8 cellular contexts compared by ENCODE assay signal in the genomic region with DNA sequence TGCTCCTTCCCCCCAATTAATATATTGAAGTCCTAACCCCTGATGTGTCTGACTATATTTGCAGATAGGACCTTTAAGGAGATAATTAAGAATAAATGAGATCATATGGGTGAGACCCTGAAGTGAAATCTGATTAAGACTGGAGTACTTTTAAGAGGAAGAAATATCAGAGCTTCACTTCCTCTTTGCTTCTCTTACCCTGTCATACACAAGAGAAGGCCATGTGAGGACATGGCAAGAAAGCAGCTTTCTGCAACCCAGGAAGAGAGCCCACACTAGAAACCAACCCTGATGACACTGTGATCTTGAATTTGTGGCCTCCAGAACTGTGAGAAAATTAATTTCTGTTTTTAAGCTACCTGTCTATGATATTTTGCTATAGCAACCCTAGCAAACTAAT. TPM values are rescaled to one million over a fixed set of nuclear protein-coding genes. Genes with fewer than 3 reads are reported as not detected.
DNase-seq lines count a peak whose midpoint lies in the region; ATAC-seq and TF ChIP-seq lines count a peak whose summit lies in the region.

No MANE protein-coding gene starts in this region.

- H4K91ac ChIP-seq in trophoblast cell (ENCODE audit: low read depth, low read length) = no peak overlapping the region

- intact Hi-C loops in CD4-positive, alpha-beta T cell (cut with DNase I, micrococcal nuclease) = no loop called here

- TF ChIP-seq CTCF in CD4-positive, alpha-beta T cell (IDR thresholded peaks at IDR 0.05) = no peak
- no peak for TF ChIP-seq CTCF in WTC11 (IDR thresholded peaks at IDR 0.05)

- no peak overlapping the region for H3K23ac ChIP-seq in trophoblast cell (ENCODE audit: low read length)

- no peak overlapping the region for H3K18ac ChIP-seq in trophoblast cell (ENCODE audit: low read length)

- H3K9me3 ChIP-seq in CD4-positive, alpha-beta T cell (ENCODE audit: control insufficient read depth, low read length) = no peaks in the 10 kb centered on the region
- no peaks in the 10 kb centered on the region for H3K9me3 ChIP-seq in trophoblast cell (ENCODE audit: insufficient read depth, low read depth, low read length)

- no peak overlapping the region for H3K4ac ChIP-seq in trophoblast cell (ENCODE audit: low read depth, low read length)

- POLR2A ChIA-PET in CD4-positive, alpha-beta T cell (lab: Charles Lee) = interaction anchor here (0.6 to 1.5 kb wide), 8 partner anchors 8 to 207 kb away, joined by 3 to 11 read pairs (median 4); a partner anchor contains a TSS
- POLR2A ChIA-PET in WTC11 (lab: Charles Lee) = no interaction called here

- CTCF ChIA-PET in CD4-positive, alpha-beta T cell (lab: Charles Lee) = interaction anchor here (0.5 kb wide), 1 partner anchor 1421 kb away, joined by 3 read pairs; no protein-coding TSS in a partner anchor
- CTCF ChIA-PET in WTC11 (lab: Charles Lee) = interaction anchor here (1.0 kb wide), 1 partner anchor 207 kb away, joined by 3 read pairs; no protein-coding TSS in a partner anchor

- no peaks in the 10 kb centered on the region for H3K27me3 Mint-ChIP-seq in CD4-positive, alpha-beta T cell
- no peaks in the 10 kb centered on the region for H3K27me3 Mint-ChIP-seq in WTC11 (ENCODE audit: low read depth)
- H3K27me3 Mint-ChIP-seq in stimulated activated naive CD8-positive, alpha-beta T cell treated with anti-CD3 and anti-CD28 coated beads, Interleukin-15, amount 100 ng/mL, for 72 hours = no peaks in the 10 kb centered on the region

- peak overlapping the region; percentile 90 for H3K27ac Mint-ChIP-seq in CD4-positive, alpha-beta T cell
- H3K27ac Mint-ChIP-seq in WTC11 = peak overlapping the region; percentile 73; the same call in 1 of the 2 replicates
- peak overlapping the region; percentile 77 to 89 for H3K27ac Mint-ChIP-seq in stimulated activated naive CD8-positive, alpha-beta T cell treated with anti-CD3 and anti-CD28 coated beads, Interleukin-15, amount 100 ng/mL, for 72 hours

- H3K79me1 ChIP-seq in trophoblast cell (ENCODE audit: low read length) = no peaks in the 10 kb centered on the region

- H4K8ac ChIP-seq in trophoblast cell (ENCODE audit: low read depth, low read length) = no peak overlapping the region

- H3K4me3 ChIP-seq in trophoblast cell (ENCODE audit: low read depth, low read length) = no peak overlapping the region

- no peak overlapping the region for H4K12ac ChIP-seq in trophoblast cell (ENCODE audit: low read depth, low read length)

- peak overlapping the region; percentile 48 for H3K4me3 Mint-ChIP-seq in CD4-positive, alpha-beta T cell
- H3K4me3 Mint-ChIP-seq in WTC11 = no peak overlapping the region
- peak overlapping the region; percentile 45 to 51 for H3K4me3 Mint-ChIP-seq in stimulated activated naive CD8-positive, alpha-beta T cell treated with anti-CD3 and anti-CD28 coated beads, Interleukin-15, amount 100 ng/mL, for 72 hours

- no peaks in the 10 kb centered on the region for H3K36me3 Mint-ChIP-seq in CD4-positive, alpha-beta T cell (ENCODE audit: low read depth)
- H3K36me3 Mint-ChIP-seq in WTC11 = no peaks in the 10 kb centered on the region

- H3K27ac ChIP-seq in CD4-positive, alpha-beta T cell (ENCODE audit: low read depth, low read length) = peak overlapping the region; percentile 41
- H3K27ac ChIP-seq in trophoblast cell (ENCODE audit: low read depth, low read length) = no peak overlapping the region

- no peaks in the 10 kb centered on the region for H3K27me3 ChIP-seq in CD4-positive, alpha-beta T cell (ENCODE audit: control insufficient read depth, insufficient read depth, low read length)
- H3K27me3 ChIP-seq in trophoblast cell (ENCODE audit: insufficient read depth, low read length) = no peaks in the 10 kb centered on the region

- no peak overlapping the region for H3K4me2 ChIP-seq in trophoblast cell (ENCODE audit: low read length)

- H2BK120ac ChIP-seq in trophoblast cell (ENCODE audit: insufficient read depth, low read length, poor library complexity) = no peak overlapping the region

- DNase-seq in CD4-positive, alpha-beta T cell = peak in 1 of 10 experiments; percentile 18
- DNase-seq in WTC11 (ENCODE audit: low spot score) (no peak), NCI-H226 (no peak), trophoblast cell (no peak)
- no peak for DNase-seq in stimulated activated naive CD8-positive, alpha-beta T cell treated with anti-CD3 and anti-CD28 coated beads, Interleukin-15, amount 100 ng/mL, for 72 hours
- no peak for DNase-seq in stimulated activated CD8-positive, alpha-beta memory T cell treated with anti-CD3 and anti-CD28 coated beads, Interleukin-4, amount 100 ng/mL, for 48 hours

- H3K79me2 ChIP-seq in trophoblast cell (ENCODE audit: control insufficient read depth, insufficient read depth, low read length, poor library complexity) = peaks cover 3% of the 10 kb centered on the region

- H2BK5ac ChIP-seq in trophoblast cell (ENCODE audit: low read depth, low read length, poor library complexity) = no peak overlapping the region

- peaks cover 55% of the 10 kb centered on the region for H3K4me1 Mint-ChIP-seq in CD4-positive, alpha-beta T cell (ENCODE audit: low read depth)
- H3K4me1 Mint-ChIP-seq in WTC11 = peaks cover 36% of the 10 kb centered on the region
- H3K4me1 Mint-ChIP-seq in stimulated activated naive CD8-positive, alpha-beta T cell treated with anti-CD3 and anti-CD28 coated beads, Interleukin-15, amount 100 ng/mL, for 72 hours = peaks cover 28% of the 10 kb centered on the region

- no peaks in the 10 kb centered on the region for H3K4me1 ChIP-seq in trophoblast cell (ENCODE audit: control insufficient read depth in 1 of 2, insufficient read depth in 2 of 2, low read length in 2 of 2)

- ATAC-seq in CD4-positive, alpha-beta T cell (ENCODE audit: poor library complexity) = peak; percentile 96
- ATAC-seq in GM19351 (IDR thresholded peaks at IDR 0.05; ENCODE audit: unreplicated experiment) (peak; percentile 99), HG03196 (IDR thresholded peaks at IDR 0.05; ENCODE audit: unreplicated experiment) (peak; percentile 95), WTC11 (no peak)
- ATAC-seq in stimulated activated naive CD8-positive, alpha-beta T cell treated with anti-CD3 and anti-CD28 coated beads, Interleukin-15, amount 100 ng/mL, for 72 hours = peak; percentile 87

- H2BK12ac ChIP-seq in trophoblast cell (ENCODE audit: low read length) = no peak overlapping the region

- H3K36me3 ChIP-seq in trophoblast cell (ENCODE audit: control insufficient read depth in 1 of 2, insufficient read depth in 2 of 2, low read length in 2 of 2) = no peaks in the 10 kb centered on the region

- H2AK5ac ChIP-seq in trophoblast cell (ENCODE audit: low read length) = no peak overlapping the region

- H3K14ac ChIP-seq in trophoblast cell (ENCODE audit: low read length) = no peak overlapping the region

- H3K9ac ChIP-seq in trophoblast cell (ENCODE audit: low read length) = no peak overlapping the region

- H3K9me3 Mint-ChIP-seq in CD4-positive, alpha-beta T cell = no peaks in the 10 kb centered on the region
- H3K9me3 Mint-ChIP-seq in WTC11 = no peaks in the 10 kb centered on the region
- H3K9me3 Mint-ChIP-seq in stimulated activated naive CD8-positive, alpha-beta T cell treated with anti-CD3 and anti-CD28 coated beads, Interleukin-15, amount 100 ng/mL, for 72 hours = no peaks in the 10 kb centered on the region

- H2AFZ ChIP-seq in trophoblast cell (ENCODE audit: insufficient read depth, low read length, poor library complexity) = no peak overlapping the region

TF ChIP-seq in WTC11, 78 proteins besides CTCF, POLR2A, EP300 and RAD21 (continues in another document):
- no peak for TF ChIP-seq KAT7 (CRISPR knock-in tag; IDR thresholded peaks at IDR 0.05; ENCODE audit: borderline replicate concordance)
- no peak for TF ChIP-seq SOX15 (CRISPR knock-in tag; IDR thresholded peaks at IDR 0.05)
- TF ChIP-seq FOXP1 (CRISPR knock-in tag; IDR thresholded peaks at IDR 0.05; ENCODE audit: borderline replicate concordance) = no peak
- TF ChIP-seq, protein P1, sequence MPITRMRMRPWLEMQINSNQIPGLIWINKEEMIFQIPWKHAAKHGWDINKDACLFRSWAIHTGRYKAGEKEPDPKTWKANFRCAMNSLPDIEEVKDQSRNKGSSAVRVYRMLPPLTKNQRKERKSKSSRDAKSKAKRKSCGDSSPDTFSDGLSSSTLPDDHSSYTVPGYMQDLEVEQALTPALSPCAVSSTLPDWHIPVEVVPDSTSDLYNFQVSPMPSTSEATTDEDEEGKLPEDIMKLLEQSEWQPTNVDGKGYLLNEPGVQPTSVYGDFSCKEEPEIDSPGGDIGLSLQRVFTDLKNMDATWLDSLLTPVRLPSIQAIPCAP (CRISPR knock-in tag; IDR thresholded peaks at IDR 0.05) = no peak
- no peak for TF ChIP-seq ZNF263 (CRISPR knock-in tag; IDR thresholded peaks at IDR 0.05; ENCODE audit: low read depth)
- TF ChIP-seq SMAD3 (CRISPR knock-in tag; IDR thresholded peaks at IDR 0.05; ENCODE audit: borderline replicate concordance) = no peak
- no peak for TF ChIP-seq PRRX2 (CRISPR knock-in tag; IDR thresholded peaks at IDR 0.05)
- TF ChIP-seq, protein P2, sequence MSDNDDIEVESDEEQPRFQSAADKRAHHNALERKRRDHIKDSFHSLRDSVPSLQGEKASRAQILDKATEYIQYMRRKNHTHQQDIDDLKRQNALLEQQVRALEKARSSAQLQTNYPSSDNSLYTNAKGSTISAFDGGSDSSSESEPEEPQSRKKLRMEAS (CRISPR knock-in tag; IDR thresholded peaks at IDR 0.05) = no peak
- TF ChIP-seq, protein P3, sequence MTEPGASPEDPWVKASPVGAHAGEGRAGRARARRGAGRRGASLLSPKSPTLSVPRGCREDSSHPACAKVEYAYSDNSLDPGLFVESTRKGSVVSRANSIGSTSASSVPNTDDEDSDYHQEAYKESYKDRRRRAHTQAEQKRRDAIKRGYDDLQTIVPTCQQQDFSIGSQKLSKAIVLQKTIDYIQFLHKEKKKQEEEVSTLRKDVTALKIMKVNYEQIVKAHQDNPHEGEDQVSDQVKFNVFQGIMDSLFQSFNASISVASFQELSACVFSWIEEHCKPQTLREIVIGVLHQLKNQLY (CRISPR knock-in tag; IDR thresholded peaks at IDR 0.05) = no peak

RNA-seq across cellular contexts. Expression of a gene that starts 44.2 kb away (rescaled TPM):
- 100 to 1,000 TPM; 389 to 399 TPM for total RNA-seq in CD4-positive, alpha-beta T cell
- 158 to 180 TPM (median 161 TPM) in 3 replicates for total RNA-seq in WTC11 (2021)
- 35.9 and 36.9 TPM in 2 replicates for polyA plus RNA-seq in trophoblast cell (2013)
